In the genomic region with DNA sequence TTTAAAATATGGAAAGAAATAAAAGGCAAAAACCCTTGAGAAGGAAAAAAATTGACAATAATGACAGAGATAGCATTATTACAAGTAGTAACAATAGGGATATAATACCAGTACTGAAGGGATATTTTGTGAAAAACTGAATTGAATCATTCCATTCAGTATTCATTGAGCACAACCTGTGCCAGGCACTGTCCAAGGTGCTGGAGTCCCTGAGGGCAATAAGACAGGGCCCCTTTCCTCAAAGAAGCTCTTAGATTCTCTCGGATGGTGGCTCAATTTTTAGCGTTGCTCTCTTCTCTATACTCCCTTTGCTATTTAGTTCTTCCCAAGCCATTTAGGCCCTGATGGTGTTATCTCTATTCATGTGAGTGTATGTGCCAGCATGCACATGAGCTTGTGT, we compare ENCODE assay signal across 12 cellular contexts. TPM values are rescaled to one million over a fixed set of nuclear protein-coding genes. Genes with fewer than 3 reads are reported as not detected.
DNase-seq lines count a peak whose midpoint lies in the region; ATAC-seq and TF ChIP-seq lines count a peak whose summit lies in the region.
"Had no signal": no experiment of that assay in that cellular context is flagged by ENCODE, and none has a peak within 500 bp of the region (broad histone marks: within the 10 kb centered on the region; RNA-seq: fewer than 3 reads in every experiment).

No MANE protein-coding gene starts in this region.

- DNase-seq in DMS 273 (lab: John Stamatoyannopoulos, UW; ENCODE audit: unreplicated experiment) (peak; percentile 15), DMS 273 treated with DMSO at 0.1 percent for 48 hours (lab: John Stamatoyannopoulos, UW) (no peak), LoVo (ENCODE audit: low spot score) (peak; percentile 58), astrocyte of the cerebellum (ENCODE audit: low read depth) (peak; percentile 45), left lung (no peak), NCI-H1417 (lab: John Stamatoyannopoulos, UW) (no peak), NCI-H2196 (lab: John Stamatoyannopoulos, UW; ENCODE audit: unreplicated experiment) (no peak)
- DNase-seq: anterior cingulate cortex, NCI-H1105 treated with DMSO at 0.1 percent for 48 hours had no signal

- H3K36me3 ChIP-seq in left lung, result no peaks in the 10 kb centered on the region
- H3K36me3 ChIP-seq: thyroid gland had no signal

- ATAC-seq in left lung (peak; percentile 61), HG03342 (IDR thresholded peaks at IDR 0.05; ENCODE audit: unreplicated experiment) (no peak)

- TF ChIP-seq CTCF in astrocyte of the cerebellum (IDR thresholded peaks at IDR 0.05; ENCODE audit: low read depth, low read length, missing control alignments) (no peak), left lung (IDR thresholded peaks at IDR 0.05) (no peak)

- H3K4me3 ChIP-seq in astrocyte of the cerebellum (ENCODE audit: low read depth, low read length) (no peak overlapping the region), left lung (no peak overlapping the region)
- H3K4me3 ChIP-seq: thyroid gland had no signal

- no peaks in the 10 kb centered on the region for H3K27me3 ChIP-seq in left lung
- H3K27me3 ChIP-seq: thyroid gland had no signal

- no peaks in the 10 kb centered on the region for H3K4me1 ChIP-seq in left lung
- H3K4me1 ChIP-seq: thyroid gland had no signal

- no peak overlapping the region for H3K27ac ChIP-seq in left lung
- H3K27ac ChIP-seq: 22Rv1, thyroid gland had no signal

- intact Hi-C loops in left lung (cut with DNase I), result no loop called here

- in situ Hi-C loops in astrocyte of the cerebellum (cut with HindIII; ENCODE audit: low sequenced_read_pairs), result no loop called here

- no peaks in the 10 kb centered on the region for H3K9me3 ChIP-seq in left lung
- H3K9me3 ChIP-seq: thyroid gland had no signal

RNA-seq across cellular contexts. Expression of a gene that starts 34.3 kb away (rescaled TPM):
- 10 to 100 TPM; 14.7 to 15.8 TPM for total RNA-seq in left lung

Comparison
In these comparisons a context has a peak if more than half of its experiments do, and no peak if none do; other contexts are left out.
1. DNase-seq: peak in DMS 273 (single experiment), LoVo (single experiment) and astrocyte of the cerebellum (single experiment); none in DMS 273 treated with DMSO at 0.1 percent for 48 hours (single experiment), left lung (0 of 2), NCI-H1417 (0 of 3) and NCI-H2196 (single experiment).